ENCODE assay signal across 10 cellular contexts in the genomic region with DNA sequence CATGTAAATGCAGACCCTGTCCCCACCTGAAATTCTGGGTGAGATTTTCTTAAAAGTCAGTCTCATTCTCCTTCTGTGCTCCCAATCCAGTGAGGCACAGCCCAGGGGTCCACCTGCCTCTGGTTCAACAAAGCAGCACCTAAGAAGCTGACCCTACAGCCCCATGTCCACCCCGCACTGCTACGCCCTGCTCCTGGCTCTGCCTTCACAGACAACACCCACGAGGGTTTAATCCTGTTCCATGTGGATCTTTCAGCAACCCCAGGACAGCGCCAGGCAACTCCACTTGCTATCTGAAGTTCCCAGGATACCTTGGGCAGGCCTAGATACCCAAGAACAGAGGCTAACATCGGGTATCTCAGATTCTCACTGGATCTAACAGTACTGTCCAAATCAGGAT. TPM values are rescaled to one million over a fixed set of nuclear protein-coding genes. Genes with fewer than 3 reads are reported as not detected.
DNase-seq lines count a peak whose midpoint lies in the region; ATAC-seq and TF ChIP-seq lines count a peak whose summit lies in the region.
"Had no signal": no experiment of that assay in that cellular context is flagged by ENCODE, and none has a peak within 500 bp of the region (broad histone marks: within the 10 kb centered on the region; RNA-seq: fewer than 3 reads in every experiment).

No MANE protein-coding gene starts in this region.

- H3K4me3 ChIP-seq in BLaER1 (no peak overlapping the region), KMS-11 (IDR thresholded peaks at IDR 0.05; ENCODE audit: insufficient read depth, low read depth, low read length) (no peak overlapping the region), ovary (no peak overlapping the region), aorta (ENCODE audit: low read length in 2 of 2) (no peak overlapping the region)

- no peak for TF ChIP-seq POLR2A in ovary (IDR thresholded peaks at IDR 0.05)

- H3K9me3 Mint-ChIP-seq in dendritic cell treated with granulocyte-macrophage colony-stimulating factor and Interleukin-4, amounts not matched to agents 40 ng/mL and 50 ng/mL, for 4 days: no peaks in the 10 kb centered on the region
- peaks cover 5% of the 10 kb centered on the region for H3K9me3 Mint-ChIP-seq in nephron

- peak overlapping the region; percentile 75 for H3K4me2 ChIP-seq in BLaER1
- peak overlapping the region; percentile 43; the same call in 1 of the 2 replicates for H3K4me2 ChIP-seq in KMS-11

- ATAC-seq in HG02623 (IDR thresholded peaks at IDR 0.05; ENCODE audit: unreplicated experiment) (no peak), aorta (ENCODE audit: low FRiP score) (no peak)

- H3K9ac ChIP-seq in BLaER1: no peak overlapping the region
- no peak overlapping the region for H3K9ac ChIP-seq in KMS-11

- H3K9me3 ChIP-seq in BLaER1 (peaks cover 7% of the 10 kb centered on the region), ovary (no peaks in the 10 kb centered on the region), aorta (ENCODE audit: control insufficient read depth, low read length) (no peaks in the 10 kb centered on the region)

- no peak overlapping the region for H3K4me3 Mint-ChIP-seq in dendritic cell treated with granulocyte-macrophage colony-stimulating factor and Interleukin-4, amounts not matched to agents 40 ng/mL and 50 ng/mL, for 4 days
- peak overlapping the region; percentile 94 to 99 (median 98) for H3K4me3 Mint-ChIP-seq in nephron

- no peak overlapping the region for H2AFZ ChIP-seq in KMS-11 (ENCODE audit: low read depth)

- H3K79me2 ChIP-seq in KMS-11 (ENCODE audit: insufficient read depth, low read depth): peaks cover 74% of the 10 kb centered on the region

- H3K36me3 ChIP-seq in BLaER1 (peaks cover 45% of the 10 kb centered on the region), KMS-11 (ENCODE audit: insufficient read depth) (0 out of 2 replicates have a peak, but pooled peaks cover 8% of the 10 kb centered on the region), ovary (no peaks in the 10 kb centered on the region), aorta (ENCODE audit: control insufficient read depth in 1 of 2, insufficient read depth in 2 of 2, low read length in 1 of 2) (peaks cover 3 to 5% of the 10 kb centered on the region in 2 donors)

- H3K27me3 ChIP-seq in BLaER1 (peaks cover 44% of the 10 kb centered on the region), KMS-11 (ENCODE audit: insufficient read depth, low read depth) (no peaks in the 10 kb centered on the region), ovary (no peaks in the 10 kb centered on the region), aorta (ENCODE audit: control insufficient read depth in 1 of 2, insufficient read depth in 2 of 2, low read length in 1 of 2) (no peaks in the 10 kb centered on the region)

- H3K36me3 Mint-ChIP-seq in dendritic cell treated with granulocyte-macrophage colony-stimulating factor and Interleukin-4, amounts not matched to agents 40 ng/mL and 50 ng/mL, for 4 days (ENCODE audit: low read depth): peaks cover 57% of the 10 kb centered on the region
- H3K36me3 Mint-ChIP-seq in nephron (ENCODE audit: low read depth): peaks cover 46% of the 10 kb centered on the region

- H3K27ac ChIP-seq in BLaER1 (no peak overlapping the region), KMS-11 (no peak overlapping the region), ovary (no peak overlapping the region), aorta (ENCODE audit: low read depth in 1 of 2, low read length in 2 of 2) (no peak overlapping the region)

- intact Hi-C loops in dendritic cell treated with granulocyte-macrophage colony-stimulating factor and Interleukin-4, amounts not matched to agents 40 ng/mL and 50 ng/mL, for 4 days (cut with micrococcal nuclease): loop anchor here (2.0 kb wide), 1 partner anchor 46 kb away; no protein-coding TSS in a partner anchor
- intact Hi-C loops in ovary (cut with DNase I) (no loop called here), aorta (cut with DNase I) (loop anchor here (5.0 to 10.0 kb wide), 3 partner anchors 47 to 124 kb away; a partner anchor contains a TSS)

- DNase-seq in ovary: no peak
- no peak for DNase-seq in aorta
- DNase-seq in DMS53 (lab: John Stamatoyannopoulos, UW): no peak
- DNase-seq: amniotic stem cell, small intestine had no signal

- WGBS in ovary, 3 donors: 45 to 48% (median 47%) methylated on average over 5 of the region's 5 CpGs
- 25 to 26% methylated on average over 5 of the region's 5 CpGs for WGBS in aorta, 2 donors

- peak overlapping the region; percentile 86 for H3K27ac Mint-ChIP-seq in dendritic cell treated with granulocyte-macrophage colony-stimulating factor and Interleukin-4, amounts not matched to agents 40 ng/mL and 50 ng/mL, for 4 days
- peak overlapping the region in 1 of 3 experiments; percentile 90 for H3K27ac Mint-ChIP-seq in nephron

- H3K4me1 ChIP-seq in BLaER1: peaks cover 37% of the 10 kb centered on the region
- peaks cover 29% of the 10 kb centered on the region for H3K4me1 ChIP-seq in KMS-11 (ENCODE audit: low read depth, poor library complexity, severe bottlenecking)
- peaks cover 7% of the 10 kb centered on the region for H3K4me1 ChIP-seq in ovary (ENCODE audit: insufficient read depth)
- peaks cover 0 to 2% of the 10 kb centered on the region in 2 donors for H3K4me1 ChIP-seq in aorta (ENCODE audit: control insufficient read depth in 1 of 2, insufficient read depth in 2 of 2, low read length in 2 of 2)

- H3K27me3 Mint-ChIP-seq in dendritic cell treated with granulocyte-macrophage colony-stimulating factor and Interleukin-4, amounts not matched to agents 40 ng/mL and 50 ng/mL, for 4 days: no peaks in the 10 kb centered on the region
- no peaks in the 10 kb centered on the region for H3K27me3 Mint-ChIP-seq in nephron (ENCODE audit: low read depth)

- TF ChIP-seq CTCF in KMS-11 (conservative IDR thresholded peaks at IDR 0.05; ENCODE audit: low read depth, low read length) (no peak), nephron (IDR thresholded peaks at IDR 0.05; ENCODE audit: unreplicated experiment in 3 of 3) (no peak), ovary (IDR thresholded peaks at IDR 0.05) (no peak)

- peaks cover 62% of the 10 kb centered on the region for H3K4me1 Mint-ChIP-seq in dendritic cell treated with granulocyte-macrophage colony-stimulating factor and Interleukin-4, amounts not matched to agents 40 ng/mL and 50 ng/mL, for 4 days (ENCODE audit: low read depth)
- peaks cover 50% of the 10 kb centered on the region for H3K4me1 Mint-ChIP-seq in nephron

- TF ChIP-seq EP300 in ovary (IDR thresholded peaks at IDR 0.05): no peak

- H4K20me1 ChIP-seq in BLaER1 (peaks cover 95% of the 10 kb centered on the region), KMS-11 (ENCODE audit: insufficient read depth) (no peaks in the 10 kb centered on the region; the same call in 1 of the 2 replicates)

RNA-seq across cellular contexts. Expression of a gene that starts 44.9 kb away (rescaled TPM):
- total RNA-seq in ovary (100 to 1,000 TPM; 158 to 424 (median 359) TPM), aorta (100 to 1,000 TPM; 415 to 476 TPM)
- polyA plus RNA-seq in ovary (100 to 1,000 TPM; 145 to 616 TPM), aorta (100 to 1,000 TPM; 220 to 221 TPM)

RNA-seq across cellular contexts. Expression of a gene that starts 45.2 kb away (rescaled TPM):
- total RNA-seq in ovary (100 to 1,000 TPM; 185 to 394 (median 328) TPM), aorta (100 to 1,000 TPM; 345 to 394 TPM)
- polyA plus RNA-seq in ovary (100 to 1,000 TPM; 184 to 403 TPM), aorta (100 to 1,000 TPM; 218 to 243 TPM)

Comparison
In these comparisons a context has a peak if more than half of its experiments do, and no peak if none do; other contexts are left out.
1. intact Hi-C loops: an anchor here in dendritic cell treated with granulocyte-macrophage colony-stimulating factor and Interleukin-4, amounts not matched to agents 40 ng/mL and 50 ng/mL, for 4 days (2.0 kb wide) and aorta (5.0 to 10.0 kb wide); none called in ovary.